ENCODE assay signal across 14 cellular contexts in genomic region chr5:34503379-34504346, GRCh38.
A peak's percentile ranks its signal among the peaks of the same experiment; 100 is the strongest.
DNase-seq lines count a peak whose midpoint lies in the region; ATAC-seq, FAIRE-seq and TF ChIP-seq lines count a peak whose summit lies in the region.
"Had no signal": no experiment of that assay in that cellular context is flagged by ENCODE, and none has a peak within 500 bp of the region (broad histone marks: within the 10 kb centered on the region; RNA-seq: fewer than 3 reads in every experiment).

No MANE protein-coding gene starts in this region.

- no peak overlapping the region for H3K23ac ChIP-seq in trophoblast cell (ENCODE audit: low read length)
- H3K23ac ChIP-seq in mesendoderm (ENCODE audit: low read length) = no peak overlapping the region

- peak overlapping the region; percentile 94 for H2BK12ac ChIP-seq in trophoblast cell (ENCODE audit: low read length)

- peak overlapping the region; percentile 1 for H3K9ac ChIP-seq in astrocyte (ENCODE audit: low read length)
- peak overlapping the region; percentile 15 for H3K9ac ChIP-seq in trophoblast cell (ENCODE audit: low read length)
- H3K9ac ChIP-seq in mesendoderm (ENCODE audit: low read length) = no peak overlapping the region

- no CpG with 5 or more reads among the region's 7 CpGs for WGBS in trophoblast cell (ENCODE audit: extremely low coverage, insufficient coverage, insufficient read length)
- no CpG with 5 or more reads among the region's 7 CpGs for WGBS in mesendoderm (ENCODE audit: extremely low coverage, insufficient coverage, low lambda C conversion rate)

- intact Hi-C loops in left ventricle myocardium superior (cut with micrococcal nuclease) = no loop called here

- H3K4me2 ChIP-seq in astrocyte (ENCODE audit: low read length) = peak overlapping the region; percentile 15
- no peak overlapping the region for H3K4me2 ChIP-seq in trophoblast cell (ENCODE audit: low read length)
- H3K4me2 ChIP-seq in mesendoderm (ENCODE audit: low read length) = no peak overlapping the region

- H2AFZ ChIP-seq in astrocyte (ENCODE audit: low read depth, low read length) (peak overlapping the region; percentile 57), trophoblast cell (ENCODE audit: insufficient read depth, low read length, poor library complexity) (peak overlapping the region; percentile 59)

- no peak overlapping the region for H3K4me3 ChIP-seq in astrocyte (ENCODE audit: insufficient read depth, low read depth, low read length)
- no peak overlapping the region for H3K4me3 ChIP-seq in trophoblast cell (ENCODE audit: low read depth, low read length)
- H3K4me3 ChIP-seq in mesendoderm (ENCODE audit: low read length) = no peak overlapping the region

- H3K79me1 ChIP-seq in trophoblast cell (ENCODE audit: low read length) (peaks cover 13% of the 10 kb centered on the region), mesendoderm (ENCODE audit: low read length) (no peaks in the 10 kb centered on the region)

- H3K27ac Mint-ChIP-seq in astrocyte (ENCODE audit: unreplicated experiment) = no peak overlapping the region
- H3K27ac Mint-ChIP-seq: activated B cell treated with CpG ODN at 0.5 μM for 24 hours; activated T-cell treated with anti-CD3 and anti-CD28 coated beads, Interleukin-2, amount 50 U/mL, for 72 hours; stimulated activated effector memory CD8-positive, alpha-beta T cell treated with anti-CD3 and anti-CD28 coated beads, Interleukin-12 subunit alpha, Interleukin-12 subunit beta, amount 100 ng/mL, for 72 hours had no signal

- H3K79me2 ChIP-seq in astrocyte (ENCODE audit: insufficient read depth, low read length) (no peaks in the 10 kb centered on the region), trophoblast cell (ENCODE audit: control insufficient read depth, insufficient read depth, low read length, poor library complexity) (no peaks in the 10 kb centered on the region), mesendoderm (ENCODE audit: control insufficient read depth, insufficient read depth, low read length) (no peaks in the 10 kb centered on the region)

- no peak overlapping the region for H2BK15ac ChIP-seq in mesendoderm (replicated peaks; ENCODE audit: low read depth)

- peak overlapping the region; percentile 27 for H3K4ac ChIP-seq in trophoblast cell (ENCODE audit: low read depth, low read length)
- H3K4ac ChIP-seq in mesendoderm (ENCODE audit: low read depth, low read length) = no peak overlapping the region

- no peak overlapping the region for H4K12ac ChIP-seq in trophoblast cell (ENCODE audit: low read depth, low read length)

- peaks cover 15% of the 10 kb centered on the region for H3K4me1 Mint-ChIP-seq in astrocyte (ENCODE audit: low read depth, unreplicated experiment)

- no peak overlapping the region for H3K4me3 Mint-ChIP-seq in astrocyte (ENCODE audit: unreplicated experiment)
- H3K4me3 Mint-ChIP-seq: activated B cell treated with CpG ODN at 0.5 μM for 24 hours; activated T-cell treated with anti-CD3 and anti-CD28 coated beads, Interleukin-2, amount 50 U/mL, for 72 hours; stimulated activated effector memory CD8-positive, alpha-beta T cell treated with anti-CD3 and anti-CD28 coated beads, Interleukin-12 subunit alpha, Interleukin-12 subunit beta, amount 100 ng/mL, for 72 hours had no signal

- H3K36me3 ChIP-seq in astrocyte (ENCODE audit: insufficient read depth, low read length) (no peaks in the 10 kb centered on the region), trophoblast cell (ENCODE audit: control insufficient read depth in 1 of 2, insufficient read depth in 2 of 2, low read length in 2 of 2) (no peaks in the 10 kb centered on the region), mesendoderm (ENCODE audit: control insufficient read depth, insufficient read depth, low read length) (no peaks in the 10 kb centered on the region)

- H3K14ac ChIP-seq in trophoblast cell (ENCODE audit: low read length) = peak overlapping the region; percentile 57

- H3K27me3 ChIP-seq in astrocyte (ENCODE audit: insufficient read depth, low read length) = no peaks in the 10 kb centered on the region
- H3K27me3 ChIP-seq in trophoblast cell (ENCODE audit: insufficient read depth, low read length) = no peaks in the 10 kb centered on the region
- no peaks in the 10 kb centered on the region for H3K27me3 ChIP-seq in mesendoderm (ENCODE audit: insufficient read depth, low read length, poor library complexity)

- no peak for TF ChIP-seq CTCF in astrocyte (IDR thresholded peaks at IDR 0.05; ENCODE audit: insufficient read depth, low read depth, low read length)

- no peak overlapping the region for H2AK5ac ChIP-seq in trophoblast cell (ENCODE audit: low read length)
- no peak overlapping the region for H2AK5ac ChIP-seq in mesendoderm (ENCODE audit: low read length)

- peaks cover 3% of the 10 kb centered on the region for H3K9me3 Mint-ChIP-seq in astrocyte (ENCODE audit: unreplicated experiment)
- H3K9me3 Mint-ChIP-seq: activated B cell treated with CpG ODN at 0.5 μM for 24 hours; activated T-cell treated with anti-CD3 and anti-CD28 coated beads, Interleukin-2, amount 50 U/mL, for 72 hours; stimulated activated effector memory CD8-positive, alpha-beta T cell treated with anti-CD3 and anti-CD28 coated beads, Interleukin-12 subunit alpha, Interleukin-12 subunit beta, amount 100 ng/mL, for 72 hours had no signal

- H3K18ac ChIP-seq in trophoblast cell (ENCODE audit: low read length) (peak overlapping the region; percentile 46), mesendoderm (ENCODE audit: low read length) (no peak overlapping the region)

- no peak overlapping the region for H4K5ac ChIP-seq in mesendoderm (ENCODE audit: low read length)

- no peak overlapping the region for H3K56ac ChIP-seq in mesendoderm (ENCODE audit: low read length)

- H3K27ac ChIP-seq in astrocyte (ENCODE audit: low read depth, low read length) (no peak overlapping the region), trophoblast cell (ENCODE audit: low read depth, low read length) (peak overlapping the region; percentile 14), mesendoderm (ENCODE audit: low read depth, low read length) (no peak overlapping the region)

- H4K91ac ChIP-seq in trophoblast cell (ENCODE audit: low read depth, low read length) = peak overlapping the region; percentile 57

- peak; percentile 86 for ATAC-seq in left ventricle myocardium superior
- no peak for ATAC-seq in GM19351 (IDR thresholded peaks at IDR 0.05; ENCODE audit: unreplicated experiment)
- no peak for ATAC-seq in HG03025 (IDR thresholded peaks at IDR 0.05; ENCODE audit: low FRiP score, unreplicated experiment)
- no peak for ATAC-seq in HG03159 (IDR thresholded peaks at IDR 0.05; ENCODE audit: unreplicated experiment)
- ATAC-seq: activated T-cell treated with anti-CD3 and anti-CD28 coated beads, Interleukin-2, amount 50 U/mL, for 72 hours; stimulated activated effector memory CD8-positive, alpha-beta T cell treated with anti-CD3 and anti-CD28 coated beads, Interleukin-12 subunit alpha, Interleukin-12 subunit beta, amount 100 ng/mL, for 72 hours had no signal

- H3K4me1 ChIP-seq in astrocyte (ENCODE audit: insufficient read depth, low read length) (peaks cover 24% of the 10 kb centered on the region), trophoblast cell (ENCODE audit: control insufficient read depth in 1 of 2, insufficient read depth in 2 of 2, low read length in 2 of 2) (peaks cover 6 to 11% of the 10 kb centered on the region in 2 experiments), mesendoderm (ENCODE audit: control insufficient read depth, low read depth, low read length) (no peaks in the 10 kb centered on the region)

- peak overlapping the region; percentile 57 for H2BK120ac ChIP-seq in trophoblast cell (ENCODE audit: insufficient read depth, low read length, poor library complexity)
- no peak overlapping the region for H2BK120ac ChIP-seq in mesendoderm (ENCODE audit: low read depth, low read length)

- H2BK5ac ChIP-seq in trophoblast cell (ENCODE audit: low read depth, low read length, poor library complexity) (peak overlapping the region; percentile 33), mesendoderm (ENCODE audit: low read length) (no peak overlapping the region)

- H3K9me3 ChIP-seq in astrocyte (ENCODE audit: insufficient read depth, low read depth, low read length) (no peaks in the 10 kb centered on the region), trophoblast cell (ENCODE audit: insufficient read depth, low read depth, low read length) (no peaks in the 10 kb centered on the region)

- H3K27me3 Mint-ChIP-seq in astrocyte (ENCODE audit: low read depth, unreplicated experiment) = peaks cover 3% of the 10 kb centered on the region

- H3K36me3 Mint-ChIP-seq in astrocyte (ENCODE audit: low read depth, unreplicated experiment) = no peaks in the 10 kb centered on the region
- H3K36me3 Mint-ChIP-seq: stimulated activated effector memory CD8-positive, alpha-beta T cell treated with anti-CD3 and anti-CD28 coated beads, Interleukin-12 subunit alpha, Interleukin-12 subunit beta, amount 100 ng/mL, for 72 hours had no signal

- peak overlapping the region; percentile 47 for H4K8ac ChIP-seq in trophoblast cell (ENCODE audit: low read depth, low read length)
- H4K8ac ChIP-seq in mesendoderm (ENCODE audit: low read depth, low read length) = no peak overlapping the region

- peak; percentile 84 for DNase-seq in Ammon's horn (ENCODE audit: low spot score)
- DNase-seq in astrocyte (ENCODE audit: low read depth) = peak; percentile 60
- peak; percentile 42 for DNase-seq in left ventricle myocardium superior
- DNase-seq in trophoblast cell = no peak
- no peak for DNase-seq in mesendoderm
- DNase-seq: ACHN; activated B cell treated with CpG ODN at 0.5 μM for 24 hours; activated T-cell treated with anti-CD3 and anti-CD28 coated beads, Interleukin-2, amount 50 U/mL, for 72 hours; DMS153 had no signal

- H4K20me1 ChIP-seq in astrocyte (ENCODE audit: insufficient read depth, low read length) = no peaks in the 10 kb centered on the region

- FAIRE-seq in astrocyte (lab: Jason Lieb, UNC) = no peak
- FAIRE-seq: colon had no signal

Comparison
In these comparisons a context has a peak if more than half of its experiments do, and no peak if none do; other contexts are left out.
1. DNase-seq: peak in Ammon's horn (single experiment), astrocyte (single experiment) and left ventricle myocardium superior (single experiment); none in trophoblast cell (0 of 2) and mesendoderm (single experiment).